In genomic region chr17:13597723-13598347, GRCh38 we compare ENCODE assay signal across 8 cellular contexts. TPM values are rescaled to one million over a fixed set of nuclear protein-coding genes. Genes with fewer than 3 reads are reported as not detected.
DNase-seq lines count a peak whose midpoint lies in the region; ATAC-seq and TF ChIP-seq lines count a peak whose summit lies in the region.

No MANE protein-coding gene starts in this region.

- H3K4me3 ChIP-seq in fibroblast of mammary gland (ENCODE audit: control insufficient read depth, low read depth, low read length): peak overlapping the region; percentile 90

- no peak for ATAC-seq in GM19023 (IDR thresholded peaks at IDR 0.05; ENCODE audit: unreplicated experiment)

- DNase-seq in NCI-H1092 treated with DMSO at 0.1 percent for 48 hours (lab: John Stamatoyannopoulos, UW): peak; percentile 1
- no peak for DNase-seq in NCI-H1092 (lab: John Stamatoyannopoulos, UW)
- DNase-seq in KBM-7: peak; percentile 67
- DNase-seq in activated CD4-positive, alpha-beta T cell treated with anti-CD3 and anti-CD28 coated beads for 4 hours: peak; percentile 16 to 33
- DNase-seq in fibroblast of mammary gland (ENCODE audit: low read depth): peak; percentile 75
- peak; percentile 28 for DNase-seq in renal cortical epithelial cell (ENCODE audit: low read depth)
- DNase-seq in NK-92 treated with Interleukin-12 subunit alpha and Interleukin-12 subunit beta, amount 100 ng/mL, for 24 hours (lab: John Stamatoyannopoulos, UW): no peak

- in situ Hi-C loops in KBM-7 (cut with MboI; ENCODE audit: low pct_unique_long_range_greater_than_20kb, low sequenced_read_pairs): no loop called here

- peak; percentile 69 for TF ChIP-seq CTCF in fibroblast of mammary gland (conservative IDR thresholded peaks at IDR 0.05; ENCODE audit: control insufficient read depth, insufficient read depth, low read depth, low read length)

RNA-seq across cellular contexts. Expression of gene HS3ST3A1, which starts 3.9 kb away (rescaled TPM):
- total RNA-seq in renal cortical epithelial cell: 5.7 and 8.6 TPM in 2 replicates

Comparison
In these comparisons a context has a peak if more than half of its experiments do, and no peak if none do; other contexts are left out.
1. DNase-seq: peak in NCI-H1092 treated with DMSO at 0.1 percent for 48 hours (single experiment), KBM-7 (single experiment), activated CD4-positive, alpha-beta T cell treated with anti-CD3 and anti-CD28 coated beads for 4 hours (2 of 2), fibroblast of mammary gland (single experiment) and renal cortical epithelial cell (single experiment); none in NCI-H1092 (single experiment) and NK-92 treated with Interleukin-12 subunit alpha and Interleukin-12 subunit beta, amount 100 ng/mL, for 24 hours (single experiment).